ENCODE assay signal across 8 cellular contexts in genomic region chr15:29674661-29675533, GRCh38.
DNase-seq lines count a peak whose midpoint lies in the region; ATAC-seq and TF ChIP-seq lines count a peak whose summit lies in the region.

No MANE protein-coding gene starts in this region.

- H3K27ac ChIP-seq in AG04450 (ENCODE audit: low read depth, low read length) (no peak overlapping the region), mucosa of rectum (ENCODE audit: low read depth in 2 of 2, low read length in 2 of 2) (peak overlapping the region; percentile 23 to 69)

- CTCF ChIA-PET in AG04450 (lab: Charles Lee), result no interaction called here

- peak overlapping the region in 1 of 2 donors; percentile 81 for H3K9ac ChIP-seq in mucosa of rectum (ENCODE audit: low read depth in 1 of 2, low read length in 2 of 2)

- H3K9me3 ChIP-seq in AG04450 (ENCODE audit: control insufficient read depth, insufficient read depth, low read length) (no peaks in the 10 kb centered on the region; the same call in 1 of the 2 replicates), mucosa of rectum (ENCODE audit: control insufficient read depth in 2 of 2, low read length in 2 of 2) (no peaks in the 10 kb centered on the region)

- H3K36me3 ChIP-seq in mucosa of rectum (ENCODE audit: control insufficient read depth in 2 of 2, insufficient read depth in 2 of 2, low read length in 2 of 2), result no peaks in the 10 kb centered on the region

- DNase-seq in AG04450 (ENCODE audit: low read depth, low spot score) (no peak), NCI-H2227 treated with DMSO at 0.1 percent for 48 hours (lab: John Stamatoyannopoulos, UW) (peak; percentile 49), epithelial cell of proximal tubule (ENCODE audit: low read depth) (no peak)

- no peaks in the 10 kb centered on the region for H3K27me3 ChIP-seq in AG04450 (ENCODE audit: control insufficient read depth, insufficient read depth, low read length)
- no peaks in the 10 kb centered on the region for H3K27me3 ChIP-seq in mucosa of rectum (ENCODE audit: control insufficient read depth in 2 of 2, insufficient read depth in 2 of 2, low read length in 2 of 2)

- TF ChIP-seq CTCF in AG04450 (IDR thresholded peaks at IDR 0.05; ENCODE audit: low read depth, low read length) (no peak), epithelial cell of proximal tubule (conservative IDR thresholded peaks at IDR 0.05; ENCODE audit: low read depth, low read length) (no peak)

- no peak for ATAC-seq in HG02970 (IDR thresholded peaks at IDR 0.05; ENCODE audit: low FRiP score, unreplicated experiment)
- ATAC-seq in GM18870 (IDR thresholded peaks at IDR 0.05; ENCODE audit: unreplicated experiment), result no peak
- no peak for ATAC-seq in HG03175 (IDR thresholded peaks at IDR 0.05; ENCODE audit: unreplicated experiment)
- ATAC-seq in HG02678 (IDR thresholded peaks at IDR 0.05; ENCODE audit: unreplicated experiment), result no peak

- H3K4me1 ChIP-seq in mucosa of rectum (ENCODE audit: control insufficient read depth in 2 of 2, insufficient read depth in 2 of 2, low read length in 2 of 2), result peaks cover 21 to 52% of the 10 kb centered on the region in 2 donors

- H3K4me3 ChIP-seq in AG04450 (ENCODE audit: low read depth, low read length), result peak overlapping the region; percentile 64
- H3K4me3 ChIP-seq in epithelial cell of proximal tubule (ENCODE audit: low read depth, low read length), result peak overlapping the region; percentile 72
- H3K4me3 ChIP-seq in mucosa of rectum (ENCODE audit: low read length in 2 of 2), result peak overlapping the region; percentile 26 to 61

- POLR2A ChIA-PET in AG04450 (lab: Yijun Ruan, JAX), result interaction anchor here (0.7 kb wide), 1 partner anchor 1796 kb away, joined by 8 read pairs; no protein-coding TSS in a partner anchor
